1 cellular context compared by ENCODE assay signal in the genomic region with DNA sequence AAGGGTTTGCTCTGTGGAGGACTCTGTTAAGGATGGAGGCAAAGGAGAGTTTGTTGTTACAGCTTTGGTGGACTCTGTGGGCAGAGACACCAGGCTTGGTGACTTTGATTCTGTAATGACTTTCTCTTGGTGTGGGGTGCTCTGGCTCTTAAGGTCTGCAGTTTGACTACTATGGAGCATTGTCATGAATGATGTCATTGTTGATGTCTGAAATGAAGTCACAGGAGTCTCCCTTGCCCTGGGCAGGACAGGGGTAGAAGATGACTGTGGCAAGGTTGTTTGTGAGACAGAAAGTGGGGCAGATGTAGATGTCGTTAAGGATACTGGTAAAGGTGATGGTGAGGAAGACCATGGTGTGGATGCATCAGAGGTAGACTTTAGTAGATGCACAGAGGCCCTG.
TF ChIP-seq lines count a peak whose summit lies in the region.

No MANE protein-coding gene starts in this region.

TF ChIP-seq in HepG2, 621 proteins besides CTCF, POLR2A, EP300 and RAD21 (continued from another document):
- no peak for TF ChIP-seq BORCS8-MEF2B (CRISPR knock-in tag; IDR thresholded peaks at IDR 0.05)
- no peak for TF ChIP-seq SP1 (IDR thresholded peaks at IDR 0.05)
- TF ChIP-seq SP1 (CRISPR knock-in tag; IDR thresholded peaks at IDR 0.05): no peak
- peak; percentile 79 for TF ChIP-seq ATF7 (IDR thresholded peaks at IDR 0.05)
- TF ChIP-seq ATF7 (CRISPR knock-in tag; IDR thresholded peaks at IDR 0.05): no peak
- TF ChIP-seq KDM1A (CRISPR knock-in tag; IDR thresholded peaks at IDR 0.05): no peak
- no peak for TF ChIP-seq RXRA (CRISPR knock-in tag; IDR thresholded peaks at IDR 0.05)
- TF ChIP-seq HOXA5 (CRISPR knock-in tag; IDR thresholded peaks at IDR 0.05): no peak
- no peak for TF ChIP-seq GTF2F1 (IDR thresholded peaks at IDR 0.05; ENCODE audit: low read length)
- TF ChIP-seq ISX (CRISPR knock-in tag; conservative IDR thresholded peaks at IDR 0.05): no peak
TF ChIP-seq in HepG2: peak in this region for 2.
